ENCODE assay signal across 8 cellular contexts in genomic region chr10:110207805-110208613, GRCh38. TPM values are rescaled to one million over a fixed set of nuclear protein-coding genes. Genes with fewer than 3 reads are reported as not detected.
DNase-seq lines count a peak whose midpoint lies in the region; ATAC-seq and TF ChIP-seq lines count a peak whose summit lies in the region.

No MANE protein-coding gene starts in this region.

- no peaks in the 10 kb centered on the region for H3K9me2 ChIP-seq in GM23338 (ENCODE audit: insufficient read depth)

- H3K14ac ChIP-seq in neuronal stem cell (ENCODE audit: low read length) = peak overlapping the region; percentile 59

- H2AK5ac ChIP-seq in neuronal stem cell (ENCODE audit: low read depth, low read length) = peak overlapping the region; percentile 76

- POLR2A ChIA-PET in BJ (lab: Charles Lee) = interaction anchor here (0.6 to 0.9 kb wide), 2 partner anchors 14 to 131 kb away, joined by 5 to 6 read pairs; no protein-coding TSS in a partner anchor

- H3F3A ChIP-seq in GM23338 (replicated peaks; ENCODE audit: low read depth) = 0 out of 2 replicates have a peak, but pooled peaks cover 12% of the 10 kb centered on the region

- no peak overlapping the region for H3K4ac ChIP-seq in neuronal stem cell (ENCODE audit: low read length)

- no peak overlapping the region for H4K8ac ChIP-seq in neuronal stem cell (ENCODE audit: low read depth, low read length)

- H3K36me3 Mint-ChIP-seq in GM23338 (ENCODE audit: low read depth) = no peaks in the 10 kb centered on the region; the same call in 2 of the 3 replicates

- no peaks in the 10 kb centered on the region for H3K9me3 ChIP-seq in neuronal stem cell (replicated peaks in 1 of 2; ENCODE audit: control insufficient read depth in 2 of 2, insufficient read depth in 1 of 2, low read depth in 1 of 2, low read length in 2 of 2)

- H2BK120ac ChIP-seq in neuronal stem cell (ENCODE audit: low read depth, low read length) = no peak overlapping the region

- H3K4me1 ChIP-seq in GM23338 (ENCODE audit: insufficient read depth) (peaks cover 34% of the 10 kb centered on the region), neuronal stem cell (ENCODE audit: control insufficient read depth in 2 of 2, insufficient read depth in 1 of 2, low read depth in 1 of 2, low read length in 2 of 2) (peaks cover 6 to 7% of the 10 kb centered on the region in 2 donors)

- peak overlapping the region; percentile 86 for H3K23ac ChIP-seq in neuronal stem cell (ENCODE audit: low read depth, low read length, poor library complexity)

- H3K36me3 ChIP-seq in BJ (ENCODE audit: control insufficient read depth, insufficient read depth, low read length) (no peaks in the 10 kb centered on the region), GM23338 (ENCODE audit: insufficient read depth) (no peaks in the 10 kb centered on the region), neuronal stem cell (replicated peaks in 1 of 2; ENCODE audit: control insufficient read depth in 2 of 2, insufficient read depth in 2 of 2, low read length in 2 of 2) (no peaks in the 10 kb centered on the region)

- H2BK5ac ChIP-seq in neuronal stem cell (ENCODE audit: low read length) = peak overlapping the region; percentile 62

- H4K91ac ChIP-seq in neuronal stem cell (ENCODE audit: low read depth, low read length, poor library complexity) = no peak overlapping the region

- ATAC-seq in GM23338 = peak; percentile 5; the same call in 2 of the 3 replicates

- H4K20me1 ChIP-seq in GM23338 (replicated peaks; ENCODE audit: insufficient read depth) = 0 out of 2 replicates have a peak, but pooled peaks cover 3% of the 10 kb centered on the region

- H3K4me3 ChIP-seq in BJ (ENCODE audit: low read depth, low read length) (peak overlapping the region; percentile 75), GM23338 (peak overlapping the region; percentile 91), fibroblast of mammary gland (ENCODE audit: control insufficient read depth, low read depth, low read length) (peak overlapping the region; percentile 67), neuronal stem cell (ENCODE audit: low read length in 2 of 2) (peak overlapping the region; percentile 67 to 88)

- peaks cover 39% of the 10 kb centered on the region for H3K4me1 Mint-ChIP-seq in GM23338

- peak overlapping the region; percentile 89 for H3K18ac ChIP-seq in neuronal stem cell (ENCODE audit: low read length)

- peaks cover 82% of the 10 kb centered on the region for H3K27me3 Mint-ChIP-seq in GM23338 (ENCODE audit: insufficient read depth, low read depth, poor library complexity)

- H3K4me2 ChIP-seq in GM23338 (peak overlapping the region; percentile 99), neuronal stem cell (ENCODE audit: insufficient read depth, low read length, poor library complexity, severe bottlenecking) (peak overlapping the region; percentile 93)

- H3K27ac Mint-ChIP-seq in GM23338 = no peak overlapping the region

- DNase-seq in BJ (ENCODE audit: low read depth) (no peak), GM23338 (ENCODE audit: low spot score) (peak; percentile 74), NOMO-1 (lab: John Stamatoyannopoulos, UW; ENCODE audit: unreplicated experiment in 2 of 2) (peak; percentile 51 to 55), fibroblast of mammary gland (ENCODE audit: low read depth) (peak; percentile 28), neuronal stem cell (ENCODE audit: low spot score) (peak; percentile 48), NCI-H2081 treated with DMSO at 0.1 percent for 48 hours (lab: John Stamatoyannopoulos, UW) (no peak), cortex of kidney (lab: John Stamatoyannopoulos, UW) (no peak)
- peak; percentile 58 to 65 for DNase-seq in activated T-cell treated with anti-CD3 and anti-CD28 coated beads, Interleukin-2, amount 50 U/mL, for 48 hours

- H3K79me1 ChIP-seq in neuronal stem cell (ENCODE audit: low read depth, low read length) = peaks cover 2% of the 10 kb centered on the region

- H3K9ac ChIP-seq in neuronal stem cell (ENCODE audit: low read depth, low read length, poor library complexity) = peak overlapping the region; percentile 79

- H2AFZ ChIP-seq in GM23338 (peak overlapping the region; percentile 81), neuronal stem cell (ENCODE audit: low read length) (peak overlapping the region; percentile 87)

- H3K27me3 ChIP-seq in BJ (ENCODE audit: control insufficient read depth, insufficient read depth, low read length) = peaks cover 3% of the 10 kb centered on the region
- peaks cover 88% of the 10 kb centered on the region for H3K27me3 ChIP-seq in GM23338 (ENCODE audit: insufficient read depth)
- peaks cover 0 to 24% (median 18%) of the 10 kb centered on the region in 3 experiments for H3K27me3 ChIP-seq in neuronal stem cell (ENCODE audit: control insufficient read depth in 3 of 3, insufficient read depth in 3 of 3, low read depth in 1 of 3, low read length in 3 of 3)

- H2BK12ac ChIP-seq in neuronal stem cell (ENCODE audit: low read length) = no peak overlapping the region

- no CpG with 5 or more reads among the region's 57 CpGs for WGBS in neuronal stem cell (ENCODE audit: extremely low coverage in 2 of 2, insufficient read length in 2 of 2, insufficient replicate concordance in 1 of 2), 2 donors

- H3K9me3 Mint-ChIP-seq in GM23338 = no peaks in the 10 kb centered on the region

- H2BK15ac ChIP-seq in neuronal stem cell (ENCODE audit: low read length) = no peak overlapping the region

- H3K27ac ChIP-seq in GM23338 (ENCODE audit: low read depth) = no peak overlapping the region
- peak overlapping the region; percentile 52 for H3K27ac ChIP-seq in neuronal stem cell (replicated peaks; ENCODE audit: low read length)

- CTCF ChIA-PET in BJ (lab: Yijun Ruan, JAX) = interaction anchor here (0.7 to 3.5 kb wide), 4 partner anchors 14 to 315 kb away, joined by 3 to 15 read pairs (median 10); no protein-coding TSS in a partner anchor

- no peaks in the 10 kb centered on the region for H3K79me2 ChIP-seq in GM23338 (replicated peaks; ENCODE audit: insufficient read depth)

- H3K4me3 Mint-ChIP-seq in GM23338 = peak overlapping the region; percentile 90

- TF ChIP-seq CTCF in BJ (IDR thresholded peaks at IDR 0.05; ENCODE audit: insufficient read depth, low read depth, low read length) (no peak), GM23338 (conservative IDR thresholded peaks at IDR 0.05; ENCODE audit: low read depth in 2 of 2) (no peak), fibroblast of mammary gland (conservative IDR thresholded peaks at IDR 0.05; ENCODE audit: control insufficient read depth, insufficient read depth, low read depth, low read length) (no peak)

TF ChIP-seq in GM23338, 12 proteins besides CTCF, POLR2A, EP300 and RAD21 (continues in another document):
- TF ChIP-seq EZH2 (IDR thresholded peaks at IDR 0.05; ENCODE audit: low read depth, unreplicated experiment) (no peak), CREB1 (CRISPR knock-in tag; IDR thresholded peaks at IDR 0.05; ENCODE audit: low read depth) (no peak), ETS1 (IDR thresholded peaks at IDR 0.05) (no peak)

RNA-seq across cellular contexts. Expression of gene MXI1, which starts 0.6 kb away (rescaled TPM):
- 17.1 and 27.6 TPM in 2 replicates for polyA plus RNA-seq in BJ (2011; rRNA removed)
- 9.7 and 10.8 TPM in 2 replicates for polyA minus RNA-seq in BJ (2011; rRNA and poly(A)+ RNA removed)
- 5.1 and 6.9 TPM in 2 replicates for total RNA-seq in GM23338 (2014; rRNA removed; shearing (Covaris generic))
- polyA plus RNA-seq in GM23338 (2016; fragmentation: Nextera tagmentation; extraction: Ambion mirVana) = 8.5 and 8.6 TPM in 2 replicates
- polyA plus RNA-seq in neuronal stem cell (2013, experiment 1 of 2) = 17.4 TPM
- 18.5 TPM for polyA plus RNA-seq in neuronal stem cell (2013, experiment 2 of 2)

Comparison
In these comparisons a context has a peak if more than half of its experiments do, and no peak if none do; other contexts are left out.
1. DNase-seq: peak in GM23338 (single experiment), NOMO-1 (2 of 2), activated T-cell treated with anti-CD3 and anti-CD28 coated beads, Interleukin-2, amount 50 U/mL, for 48 hours (2 of 2), fibroblast of mammary gland (single experiment) and neuronal stem cell (single experiment); none in BJ (single experiment), NCI-H2081 treated with DMSO at 0.1 percent for 48 hours (single experiment) and cortex of kidney (single experiment).
2. Peak in every context shown above with its lines, with median percentiles within 50 percentile points of each other: H3K4me3 ChIP-seq.